30 cellular contexts compared by ENCODE assay signal in genomic region chr4:47849466-47849865, GRCh38.
"Had no signal": no experiment of that assay in that cellular context is flagged by ENCODE, and none has a peak within 500 bp of the region (broad histone marks: within the 10 kb centered on the region; RNA-seq: fewer than 3 reads in every experiment).

No MANE protein-coding gene starts in this region.

- H3K4me1 Mint-ChIP-seq: natural killer cell; stimulated activated memory B cell treated with anti-CD40 and anti-IgM and Interleukin-4, amounts not matched to agents 10 μg/mL and 1 μg/mL and 100 μg/mL, for 72 hours had no signal

- ATAC-seq: natural killer cell; psoas muscle; right cardiac atrium; right lobe of liver; stimulated activated memory B cell treated with anti-CD40 and anti-IgM and Interleukin-4, amounts not matched to agents 10 μg/mL and 1 μg/mL and 100 μg/mL, for 72 hours had no signal

- H2AFZ ChIP-seq: neural progenitor cell, parathyroid adenoma had no signal

- H3K36me3 Mint-ChIP-seq: natural killer cell had no signal

- H3K9me3 ChIP-seq: ovary, psoas muscle, right lobe of liver, sigmoid colon, spleen, stomach, thoracic aorta, thyroid gland, tibial nerve, upper lobe of left lung, vagina had no signal

- H3K4me1 ChIP-seq: neural progenitor cell, parathyroid adenoma, psoas muscle, right lobe of liver, spleen, stomach, thyroid gland, tibial nerve, upper lobe of left lung, vagina had no signal

- H3K27me3 ChIP-seq: neural progenitor cell, ovary, right lobe of liver, sigmoid colon, spleen, stomach, thyroid gland, tibial nerve, upper lobe of left lung, vagina had no signal

- H3K36me3 ChIP-seq: ovary, thyroid gland had no signal

- H3K4me3 ChIP-seq: neural progenitor cell, ovary, psoas muscle, right lobe of liver, sigmoid colon, skin epidermis, smooth muscle cell, spleen, stomach, thoracic aorta, thyroid gland, tibial nerve, upper lobe of left lung, vagina had no signal

- H3K9me3 Mint-ChIP-seq: natural killer cell; neural progenitor cell; stimulated activated memory B cell treated with anti-CD40 and anti-IgM and Interleukin-4, amounts not matched to agents 10 μg/mL and 1 μg/mL and 100 μg/mL, for 72 hours; stimulated activated naive CD8-positive, alpha-beta T cell treated with anti-CD3 and anti-CD28 coated beads, Interleukin-15, Interleukin-2, amounts not matched to agents 100 ng/mL and 50 ng/mL, for 24 hours had no signal

- DNase-seq: natural killer cell; occipital lobe; ovary; posterior cingulate gyrus; psoas muscle; right cardiac atrium; right lobe of liver; sigmoid colon; spleen; stimulated activated CD4-positive, alpha-beta T cell treated with anti-CD3 and anti-CD28 coated beads, Interleukin-12 subunit alpha, Interleukin-12 subunit beta, amount 100 ng/mL, for 4 hours; stimulated activated CD4-positive, alpha-beta T cell treated with anti-CD3 and anti-CD28 coated beads, Interleukin-1b, Interleukin-23, amount 100 ng/mL, for 48 hours; stimulated activated CD4-positive, alpha-beta T cell treated with anti-CD3 and anti-CD28 coated beads, Interleukin-4, amount 100 ng/mL, for 1 hour; stimulated activated CD4-positive, alpha-beta T cell treated with anti-CD3 and anti-CD28 coated beads, Interleukin-4, amount 100 ng/mL, for 4 hours; stimulated activated CD8-positive, alpha-beta memory T cell treated with anti-CD3 and anti-CD28 coated beads, Interleukin-4, amount 100 ng/mL, for 48 hours; stimulated activated naive CD4-positive, alpha-beta T cell treated with Interleukin-2 at 50 U/mL for 16 hours; stomach; thyroid gland; trophoblast cell; upper lobe of left lung had no signal

- H3K4me2 ChIP-seq: neural progenitor cell, smooth muscle cell had no signal

- H3K27me3 Mint-ChIP-seq: progenitor cell of endocrine pancreas; stimulated activated memory B cell treated with anti-CD40 and anti-IgM and Interleukin-4, amounts not matched to agents 10 μg/mL and 1 μg/mL and 100 μg/mL, for 72 hours; stimulated activated naive CD8-positive, alpha-beta T cell treated with anti-CD3 and anti-CD28 coated beads, Interleukin-15, Interleukin-2, amounts not matched to agents 100 ng/mL and 50 ng/mL, for 24 hours had no signal

- H3K27ac Mint-ChIP-seq: natural killer cell; nephron; neural progenitor cell; progenitor cell of endocrine pancreas; stimulated activated memory B cell treated with anti-CD40 and anti-IgM and Interleukin-4, amounts not matched to agents 10 μg/mL and 1 μg/mL and 100 μg/mL, for 72 hours; stimulated activated naive CD8-positive, alpha-beta T cell treated with anti-CD3 and anti-CD28 coated beads, Interleukin-15, Interleukin-2, amounts not matched to agents 100 ng/mL and 50 ng/mL, for 24 hours had no signal

- H3K27ac ChIP-seq: neural progenitor cell, ovary, parathyroid adenoma, psoas muscle, right lobe of liver, sigmoid colon, skin epidermis, spleen, stomach, thoracic aorta, thyroid gland, tibial nerve, upper lobe of left lung, vagina had no signal

- H3K4me3 Mint-ChIP-seq: natural killer cell; nephron; neural progenitor cell; stimulated activated memory B cell treated with anti-CD40 and anti-IgM and Interleukin-4, amounts not matched to agents 10 μg/mL and 1 μg/mL and 100 μg/mL, for 72 hours; stimulated activated naive CD8-positive, alpha-beta T cell treated with anti-CD3 and anti-CD28 coated beads, Interleukin-15, Interleukin-2, amounts not matched to agents 100 ng/mL and 50 ng/mL, for 24 hours had no signal

- H3K9ac ChIP-seq: neural progenitor cell, parathyroid adenoma had no signal
